ENCODE assay signal across 8 cellular contexts in the genomic region with DNA sequence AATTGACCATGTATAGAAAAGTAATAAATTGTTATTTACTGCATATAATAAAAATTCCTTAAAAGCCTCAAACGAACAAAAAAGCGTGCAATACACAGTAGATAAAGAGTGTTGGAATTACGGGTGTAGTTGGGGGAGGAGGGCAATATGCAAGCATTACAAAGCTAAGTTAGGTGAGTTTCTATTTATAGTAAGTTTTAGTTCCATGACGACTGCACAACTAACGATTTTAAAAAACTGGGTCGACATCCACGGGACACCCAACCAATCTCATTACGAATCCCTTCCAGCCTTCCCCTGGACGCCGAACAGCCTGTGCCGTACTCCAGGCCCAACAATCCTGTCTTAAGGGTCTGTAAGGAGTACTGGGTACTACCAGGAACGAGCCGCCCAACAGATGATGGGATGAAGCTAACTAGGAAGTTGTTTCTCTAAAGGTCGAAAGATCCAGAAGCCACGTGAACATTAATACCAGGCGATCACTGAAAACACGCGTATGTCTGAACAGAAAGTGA. TPM values are rescaled to one million over a fixed set of nuclear protein-coding genes. Genes with fewer than 3 reads are reported as not detected.
DNase-seq lines count a peak whose midpoint lies in the region; ATAC-seq and TF ChIP-seq lines count a peak whose summit lies in the region.

No MANE protein-coding gene starts in this region.

- peak; percentile 2 for ATAC-seq in GM21381 (IDR thresholded peaks at IDR 0.05; ENCODE audit: unreplicated experiment)
- ATAC-seq in HG02678 (IDR thresholded peaks at IDR 0.05; ENCODE audit: unreplicated experiment): no peak

- H3K4me2 ChIP-seq in BLaER1: peak overlapping the region; percentile 92
- H3K4me2 ChIP-seq in fibroblast of lung (ENCODE audit: extremely low read depth, insufficient read depth, low read length): peak overlapping the region; percentile 100

- peak overlapping the region; percentile 81 for H3K4me3 ChIP-seq in BLaER1
- H3K4me3 ChIP-seq in SJCRH30: peak overlapping the region; percentile 73
- H3K4me3 ChIP-seq in fibroblast of lung (replicated peaks in 1 of 4; ENCODE audit: control extremely low read depth in 1 of 4, insufficient read depth in 1 of 4, low read depth in 3 of 4, low read length in 4 of 4): peak overlapping the region; percentile 67 to 96 (median 76)
- H3K4me3 ChIP-seq in prostate gland: peak overlapping the region; percentile 40 to 46

- TF ChIP-seq CTCF in fibroblast of lung (conservative IDR thresholded peaks at IDR 0.05 in 1 of 2, IDR thresholded peaks at IDR 0.05 in 1 of 2; ENCODE audit: low read depth in 1 of 2, low read length in 2 of 2): no peak
- TF ChIP-seq CTCF in prostate gland (IDR thresholded peaks at IDR 0.05): no peak

- peaks cover 25% of the 10 kb centered on the region for H3K79me2 ChIP-seq in fibroblast of lung (ENCODE audit: control insufficient read depth, insufficient read depth, low read length)

- H2AFZ ChIP-seq in fibroblast of lung (ENCODE audit: low read length): peak overlapping the region; percentile 98

- H4K20me1 ChIP-seq in BLaER1 (no peaks in the 10 kb centered on the region), fibroblast of lung (ENCODE audit: control insufficient read depth, extremely low read depth, insufficient read depth, low read length) (no peaks in the 10 kb centered on the region)

- WGBS in prostate gland: 3% methylated on average over 18 of the region's 18 CpGs

- peak overlapping the region; percentile 82 for H3K9ac ChIP-seq in BLaER1
- H3K9ac ChIP-seq in fibroblast of lung (ENCODE audit: insufficient read depth, low read length): peak overlapping the region; percentile 61

- H3K36me3 ChIP-seq in BLaER1: peaks cover 39% of the 10 kb centered on the region
- H3K36me3 ChIP-seq in SJCRH30: peaks cover 25% of the 10 kb centered on the region
- no peaks in the 10 kb centered on the region for H3K36me3 ChIP-seq in fibroblast of lung (ENCODE audit: control insufficient read depth, insufficient read depth, low read length)
- H3K36me3 ChIP-seq in prostate gland: no peaks in the 10 kb centered on the region

- intact Hi-C loops in prostate gland (cut with DNase I): loop anchor here (5.0 to 10.0 kb wide), 6 partner anchors 47 to 1482 kb away; partner anchors contain the start of genes FBXO40, GOLGB1 and SEMA5B

- H3K27me3 ChIP-seq in BLaER1: no peaks in the 10 kb centered on the region
- no peaks in the 10 kb centered on the region for H3K27me3 ChIP-seq in SJCRH30
- H3K27me3 ChIP-seq in fibroblast of lung (ENCODE audit: control insufficient read depth, insufficient read depth, low read length): no peaks in the 10 kb centered on the region
- no peaks in the 10 kb centered on the region for H3K27me3 ChIP-seq in prostate gland (replicated peaks; ENCODE audit: insufficient read depth)

- no peaks in the 10 kb centered on the region for H3K9me3 ChIP-seq in BLaER1
- H3K9me3 ChIP-seq in SJCRH30 (replicated peaks): no peaks in the 10 kb centered on the region
- no peaks in the 10 kb centered on the region for H3K9me3 ChIP-seq in fibroblast of lung (ENCODE audit: control insufficient read depth, insufficient read depth, low read depth, low read length)
- no peaks in the 10 kb centered on the region for H3K9me3 ChIP-seq in prostate gland

- DNase-seq in SJCRH30 (peak; percentile 25 to 51), fibroblast of lung (ENCODE audit: low read depth in 2 of 2) (peak in 1 of 2 donors; percentile 18), prostate gland (ENCODE audit: low spot score) (no peak), epidermal melanocyte (ENCODE audit: insufficient read length, low spot score) (no peak), DMS79 (lab: John Stamatoyannopoulos, UW) (no peak)

- H3K27ac ChIP-seq in BLaER1: peak overlapping the region; percentile 76
- H3K27ac ChIP-seq in SJCRH30: peak overlapping the region; percentile 82
- peak overlapping the region; percentile 66 for H3K27ac ChIP-seq in fibroblast of lung (ENCODE audit: insufficient read depth, low read length)
- no peak overlapping the region for H3K27ac ChIP-seq in prostate gland

- peaks cover 19% of the 10 kb centered on the region for H3K4me1 ChIP-seq in BLaER1
- 0 out of 2 replicates have a peak, but pooled peaks cover 4% of the 10 kb centered on the region for H3K4me1 ChIP-seq in SJCRH30
- H3K4me1 ChIP-seq in fibroblast of lung (ENCODE audit: control insufficient read depth, extremely low read depth, insufficient read depth, low read length): peaks cover 2% of the 10 kb centered on the region
- no peaks in the 10 kb centered on the region for H3K4me1 ChIP-seq in prostate gland (replicated peaks)

- no peak for TF ChIP-seq POLR2A in prostate gland (IDR thresholded peaks at IDR 0.05)

RNA-seq across cellular contexts. Expression of gene POLQ, which starts 0.7 kb away (rescaled TPM):
- total RNA-seq in SJCRH30 (2014; rRNA removed; shearing (Covaris generic)): 23.5 and 27.2 TPM in 2 replicates
- total RNA-seq in fibroblast of lung: 3.3 and 4.1 TPM in 2 replicates
- 1.1 and 4.1 TPM in 2 replicates for polyA plus RNA-seq in fibroblast of lung
- 0.79 and 3.0 TPM in 2 replicates for polyA plus RNA-seq in fibroblast of lung (2012)
- 0.31 and 0.96 TPM in 2 replicates for polyA minus RNA-seq in fibroblast of lung (ENCODE audit: low replicate concordance)
- total RNA-seq in prostate gland: 1 to 10 TPM; 1.0 to 3.0 TPM

RNA-seq across cellular contexts. Expression of gene ARGFX, which starts 22.6 kb away (rescaled TPM):
- 1.1 and 1.2 TPM in 2 replicates for total RNA-seq in SJCRH30 (2014; rRNA removed; shearing (Covaris generic))
- not detected in 2 replicates for total RNA-seq in fibroblast of lung
- not detected in 2 replicates for polyA plus RNA-seq in fibroblast of lung
- polyA plus RNA-seq in fibroblast of lung (2012): not detected in 2 replicates
- not detected in 2 replicates for polyA minus RNA-seq in fibroblast of lung (ENCODE audit: low replicate concordance)
- not detected for total RNA-seq in prostate gland

RNA-seq across cellular contexts. Expression of gene FBXO40, which starts 48.1 kb away (rescaled TPM):
- total RNA-seq in SJCRH30 (2014; rRNA removed; shearing (Covaris generic)): 0.02 and 0.03 TPM in 2 replicates
- total RNA-seq in fibroblast of lung: not detected in 2 replicates
- polyA plus RNA-seq in fibroblast of lung: not detected in 2 replicates
- not detected in 2 replicates for polyA plus RNA-seq in fibroblast of lung (2012)
- polyA minus RNA-seq in fibroblast of lung (ENCODE audit: low replicate concordance): not detected in 2 replicates
- under 1 TPM; 0.18 to 0.68 TPM for total RNA-seq in prostate gland

Comparison
In these comparisons a context has a peak if more than half of its experiments do, and no peak if none do; other contexts are left out.
1. H3K27ac ChIP-seq: peak in BLaER1 (single experiment), SJCRH30 (single experiment) and fibroblast of lung (single experiment); none in prostate gland (0 of 2).
2. DNase-seq: peak in SJCRH30 (2 of 2); none in prostate gland (single experiment), epidermal melanocyte (single experiment) and DMS79 (single experiment).
3. Peak in every context shown above with its lines, with median percentiles within 50 percentile points of each other: H3K4me3 ChIP-seq.